ENCODE assay signal across 1 cellular context in the genomic region with DNA sequence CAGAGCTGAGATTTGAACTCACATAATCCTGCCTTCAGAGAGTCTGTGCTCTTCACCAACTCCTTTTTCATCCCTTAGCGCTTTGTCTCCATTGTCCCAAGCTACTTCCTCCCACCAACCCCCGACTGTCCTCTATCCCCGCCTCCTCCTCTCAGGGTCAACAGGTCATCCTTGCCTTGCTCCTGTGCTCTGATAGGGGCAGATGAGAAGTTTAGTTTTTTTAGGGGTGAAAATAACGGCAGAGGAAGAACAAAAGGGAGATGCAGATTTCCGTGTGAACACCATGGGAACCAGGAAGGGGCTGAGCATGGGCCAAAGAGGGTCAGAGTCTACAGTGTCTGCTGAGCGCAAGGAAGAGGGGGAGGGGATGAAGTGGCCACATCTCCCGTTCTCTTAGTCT.
A peak's percentile ranks its signal among the peaks of the same experiment; 100 is the strongest.
TF ChIP-seq lines count a peak whose summit lies in the region.

No MANE protein-coding gene starts in this region.

TF ChIP-seq in K562, 482 proteins besides CTCF, POLR2A, EP300 and RAD21 (continued from another document and continues in another):
- TF ChIP-seq, protein P1, sequence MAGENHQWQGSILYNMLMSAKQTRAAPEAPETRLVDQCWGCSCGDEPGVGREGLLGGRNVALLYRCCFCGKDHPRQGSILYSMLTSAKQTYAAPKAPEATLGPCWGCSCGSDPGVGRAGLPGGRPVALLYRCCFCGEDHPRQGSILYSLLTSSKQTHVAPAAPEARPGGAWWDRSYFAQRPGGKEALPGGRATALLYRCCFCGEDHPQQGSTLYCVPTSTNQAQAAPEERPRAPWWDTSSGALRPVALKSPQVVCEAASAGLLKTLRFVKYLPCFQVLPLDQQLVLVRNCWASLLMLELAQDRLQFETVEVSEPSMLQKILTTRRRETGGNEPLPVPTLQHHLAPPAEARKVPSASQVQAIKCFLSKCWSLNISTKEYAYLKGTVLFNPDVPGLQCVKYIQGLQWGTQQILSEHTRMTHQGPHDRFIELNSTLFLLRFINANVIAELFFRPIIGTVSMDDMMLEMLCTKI (IDR thresholded peaks at IDR 0.05; ENCODE audit: partially characterized antibody), result no peak
- no peak for TF ChIP-seq NR4A1 (CRISPR knock-in tag; IDR thresholded peaks at IDR 0.05)
- no peak for TF ChIP-seq NR4A1 (tag; IDR thresholded peaks at IDR 0.05)
- TF ChIP-seq, protein P2, sequence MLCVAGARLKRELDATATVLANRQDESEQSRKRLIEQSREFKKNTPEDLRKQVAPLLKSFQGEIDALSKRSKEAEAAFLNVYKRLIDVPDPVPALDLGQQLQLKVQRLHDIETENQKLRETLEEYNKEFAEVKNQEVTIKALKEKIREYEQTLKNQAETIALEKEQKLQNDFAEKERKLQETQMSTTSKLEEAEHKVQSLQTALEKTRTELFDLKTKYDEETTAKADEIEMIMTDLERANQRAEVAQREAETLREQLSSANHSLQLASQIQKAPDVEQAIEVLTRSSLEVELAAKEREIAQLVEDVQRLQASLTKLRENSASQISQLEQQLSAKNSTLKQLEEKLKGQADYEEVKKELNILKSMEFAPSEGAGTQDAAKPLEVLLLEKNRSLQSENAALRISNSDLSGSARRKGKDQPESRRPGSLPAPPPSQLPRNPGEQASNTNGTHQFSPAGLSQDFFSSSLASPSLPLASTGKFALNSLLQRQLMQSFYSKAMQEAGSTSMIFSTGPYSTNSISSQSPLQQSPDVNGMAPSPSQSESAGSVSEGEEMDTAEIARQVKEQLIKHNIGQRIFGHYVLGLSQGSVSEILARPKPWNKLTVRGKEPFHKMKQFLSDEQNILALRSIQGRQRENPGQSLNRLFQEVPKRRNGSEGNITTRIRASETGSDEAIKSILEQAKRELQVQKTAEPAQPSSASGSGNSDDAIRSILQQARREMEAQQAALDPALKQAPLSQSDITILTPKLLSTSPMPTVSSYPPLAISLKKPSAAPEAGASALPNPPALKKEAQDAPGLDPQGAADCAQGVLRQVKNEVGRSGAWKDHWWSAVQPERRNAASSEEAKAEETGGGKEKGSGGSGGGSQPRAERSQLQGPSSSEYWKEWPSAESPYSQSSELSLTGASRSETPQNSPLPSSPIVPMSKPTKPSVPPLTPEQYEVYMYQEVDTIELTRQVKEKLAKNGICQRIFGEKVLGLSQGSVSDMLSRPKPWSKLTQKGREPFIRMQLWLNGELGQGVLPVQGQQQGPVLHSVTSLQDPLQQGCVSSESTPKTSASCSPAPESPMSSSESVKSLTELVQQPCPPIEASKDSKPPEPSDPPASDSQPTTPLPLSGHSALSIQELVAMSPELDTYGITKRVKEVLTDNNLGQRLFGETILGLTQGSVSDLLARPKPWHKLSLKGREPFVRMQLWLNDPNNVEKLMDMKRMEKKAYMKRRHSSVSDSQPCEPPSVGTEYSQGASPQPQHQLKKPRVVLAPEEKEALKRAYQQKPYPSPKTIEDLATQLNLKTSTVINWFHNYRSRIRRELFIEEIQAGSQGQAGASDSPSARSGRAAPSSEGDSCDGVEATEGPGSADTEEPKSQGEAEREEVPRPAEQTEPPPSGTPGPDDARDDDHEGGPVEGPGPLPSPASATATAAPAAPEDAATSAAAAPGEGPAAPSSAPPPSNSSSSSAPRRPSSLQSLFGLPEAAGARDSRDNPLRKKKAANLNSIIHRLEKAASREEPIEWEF (CRISPR knock-in tag; IDR thresholded peaks at IDR 0.05), result no peak
- TF ChIP-seq EZH2 (IDR thresholded peaks at IDR 0.05; ENCODE audit: borderline replicate concordance, low read depth, low read length), result no peak
- TF ChIP-seq TAF15 (IDR thresholded peaks at IDR 0.05; ENCODE audit: low read depth, low read length), result no peak
- TF ChIP-seq POLR2AphosphoS5 (IDR thresholded peaks at IDR 0.05; ENCODE audit: control insufficient read depth, insufficient read depth, low read depth, low read length), result 0 out of 2 replicates have a peak, but pooled peaks have one; percentile 15
- no peak for TF ChIP-seq ZKSCAN8 (CRISPR knock-in tag; IDR thresholded peaks at IDR 0.05)
- TF ChIP-seq NFE2 (IDR thresholded peaks at IDR 0.05; ENCODE audit: low read depth), result no peak
- TF ChIP-seq, protein P3, sequence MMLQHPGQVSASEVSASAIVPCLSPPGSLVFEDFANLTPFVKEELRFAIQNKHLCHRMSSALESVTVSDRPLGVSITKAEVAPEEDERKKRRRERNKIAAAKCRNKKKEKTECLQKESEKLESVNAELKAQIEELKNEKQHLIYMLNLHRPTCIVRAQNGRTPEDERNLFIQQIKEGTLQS (IDR thresholded peaks at IDR 0.05), result no peak
- TF ChIP-seq, protein P3 (CRISPR knock-in tag; conservative IDR thresholded peaks at IDR 0.05), result no peak
- TF ChIP-seq HSF4 (CRISPR knock-in tag; IDR thresholded peaks at IDR 0.05; ENCODE audit: borderline replicate concordance), result no peak
- no peak for TF ChIP-seq ZNF41 (CRISPR knock-in tag; conservative IDR thresholded peaks at IDR 0.05)
- TF ChIP-seq, protein P4, sequence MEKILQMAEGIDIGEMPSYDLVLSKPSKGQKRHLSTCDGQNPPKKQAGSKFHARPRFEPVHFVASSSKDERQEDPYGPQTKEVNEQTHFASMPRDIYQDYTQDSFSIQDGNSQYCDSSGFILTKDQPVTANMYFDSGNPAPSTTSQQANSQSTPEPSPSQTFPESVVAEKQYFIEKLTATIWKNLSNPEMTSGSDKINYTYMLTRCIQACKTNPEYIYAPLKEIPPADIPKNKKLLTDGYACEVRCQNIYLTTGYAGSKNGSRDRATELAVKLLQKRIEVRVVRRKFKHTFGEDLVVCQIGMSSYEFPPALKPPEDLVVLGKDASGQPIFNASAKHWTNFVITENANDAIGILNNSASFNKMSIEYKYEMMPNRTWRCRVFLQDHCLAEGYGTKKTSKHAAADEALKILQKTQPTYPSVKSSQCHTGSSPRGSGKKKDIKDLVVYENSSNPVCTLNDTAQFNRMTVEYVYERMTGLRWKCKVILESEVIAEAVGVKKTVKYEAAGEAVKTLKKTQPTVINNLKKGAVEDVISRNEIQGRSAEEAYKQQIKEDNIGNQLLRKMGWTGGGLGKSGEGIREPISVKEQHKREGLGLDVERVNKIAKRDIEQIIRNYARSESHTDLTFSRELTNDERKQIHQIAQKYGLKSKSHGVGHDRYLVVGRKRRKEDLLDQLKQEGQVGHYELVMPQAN (IDR thresholded peaks at IDR 0.05; ENCODE audit: borderline replicate concordance), result no peak
- no peak for TF ChIP-seq ZBTB8A (IDR thresholded peaks at IDR 0.05; ENCODE audit: partially characterized antibody)
- TF ChIP-seq, protein P5, sequence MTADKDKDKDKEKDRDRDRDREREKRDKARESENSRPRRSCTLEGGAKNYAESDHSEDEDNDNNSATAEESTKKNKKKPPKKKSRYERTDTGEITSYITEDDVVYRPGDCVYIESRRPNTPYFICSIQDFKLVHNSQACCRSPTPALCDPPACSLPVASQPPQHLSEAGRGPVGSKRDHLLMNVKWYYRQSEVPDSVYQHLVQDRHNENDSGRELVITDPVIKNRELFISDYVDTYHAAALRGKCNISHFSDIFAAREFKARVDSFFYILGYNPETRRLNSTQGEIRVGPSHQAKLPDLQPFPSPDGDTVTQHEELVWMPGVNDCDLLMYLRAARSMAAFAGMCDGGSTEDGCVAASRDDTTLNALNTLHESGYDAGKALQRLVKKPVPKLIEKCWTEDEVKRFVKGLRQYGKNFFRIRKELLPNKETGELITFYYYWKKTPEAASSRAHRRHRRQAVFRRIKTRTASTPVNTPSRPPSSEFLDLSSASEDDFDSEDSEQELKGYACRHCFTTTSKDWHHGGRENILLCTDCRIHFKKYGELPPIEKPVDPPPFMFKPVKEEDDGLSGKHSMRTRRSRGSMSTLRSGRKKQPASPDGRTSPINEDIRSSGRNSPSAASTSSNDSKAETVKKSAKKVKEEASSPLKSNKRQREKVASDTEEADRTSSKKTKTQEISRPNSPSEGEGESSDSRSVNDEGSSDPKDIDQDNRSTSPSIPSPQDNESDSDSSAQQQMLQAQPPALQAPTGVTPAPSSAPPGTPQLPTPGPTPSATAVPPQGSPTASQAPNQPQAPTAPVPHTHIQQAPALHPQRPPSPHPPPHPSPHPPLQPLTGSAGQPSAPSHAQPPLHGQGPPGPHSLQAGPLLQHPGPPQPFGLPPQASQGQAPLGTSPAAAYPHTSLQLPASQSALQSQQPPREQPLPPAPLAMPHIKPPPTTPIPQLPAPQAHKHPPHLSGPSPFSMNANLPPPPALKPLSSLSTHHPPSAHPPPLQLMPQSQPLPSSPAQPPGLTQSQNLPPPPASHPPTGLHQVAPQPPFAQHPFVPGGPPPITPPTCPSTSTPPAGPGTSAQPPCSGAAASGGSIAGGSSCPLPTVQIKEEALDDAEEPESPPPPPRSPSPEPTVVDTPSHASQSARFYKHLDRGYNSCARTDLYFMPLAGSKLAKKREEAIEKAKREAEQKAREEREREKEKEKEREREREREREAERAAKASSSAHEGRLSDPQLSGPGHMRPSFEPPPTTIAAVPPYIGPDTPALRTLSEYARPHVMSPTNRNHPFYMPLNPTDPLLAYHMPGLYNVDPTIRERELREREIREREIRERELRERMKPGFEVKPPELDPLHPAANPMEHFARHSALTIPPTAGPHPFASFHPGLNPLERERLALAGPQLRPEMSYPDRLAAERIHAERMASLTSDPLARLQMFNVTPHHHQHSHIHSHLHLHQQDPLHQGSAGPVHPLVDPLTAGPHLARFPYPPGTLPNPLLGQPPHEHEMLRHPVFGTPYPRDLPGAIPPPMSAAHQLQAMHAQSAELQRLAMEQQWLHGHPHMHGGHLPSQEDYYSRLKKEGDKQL (CRISPR knock-in tag; IDR thresholded peaks at IDR 0.05; ENCODE audit: borderline replicate concordance), result no peak
- TF ChIP-seq RBM34 (IDR thresholded peaks at IDR 0.05; ENCODE audit: borderline replicate concordance, insufficient read depth, low read length), result no peak
- no peak for TF ChIP-seq SRSF7 (optimal IDR thresholded peaks at IDR 0.05; ENCODE audit: low read depth, low read length)
- TF ChIP-seq ZFP36 (IDR thresholded peaks at IDR 0.05; ENCODE audit: low read depth, low read length, partially characterized antibody), result no peak
- no peak for TF ChIP-seq ZFX (CRISPR knock-in tag; IDR thresholded peaks at IDR 0.05)
- TF ChIP-seq, protein P6, sequence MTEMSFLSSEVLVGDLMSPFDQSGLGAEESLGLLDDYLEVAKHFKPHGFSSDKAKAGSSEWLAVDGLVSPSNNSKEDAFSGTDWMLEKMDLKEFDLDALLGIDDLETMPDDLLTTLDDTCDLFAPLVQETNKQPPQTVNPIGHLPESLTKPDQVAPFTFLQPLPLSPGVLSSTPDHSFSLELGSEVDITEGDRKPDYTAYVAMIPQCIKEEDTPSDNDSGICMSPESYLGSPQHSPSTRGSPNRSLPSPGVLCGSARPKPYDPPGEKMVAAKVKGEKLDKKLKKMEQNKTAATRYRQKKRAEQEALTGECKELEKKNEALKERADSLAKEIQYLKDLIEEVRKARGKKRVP (CRISPR knock-in tag; IDR thresholded peaks at IDR 0.05), result no peak
- no peak for TF ChIP-seq NONO (IDR thresholded peaks at IDR 0.05; ENCODE audit: low read depth in 2 of 2, low read length in 1 of 2)
- TF ChIP-seq BRCA1 (IDR thresholded peaks at IDR 0.05), result no peak
- no peak for TF ChIP-seq BRCA1 (CRISPR knock-in tag; IDR thresholded peaks at IDR 0.05)
- TF ChIP-seq HDGF (IDR thresholded peaks at IDR 0.05), result no peak
- TF ChIP-seq FIP1L1 (IDR thresholded peaks at IDR 0.05; ENCODE audit: low read depth, low read length, poor library complexity, severe bottlenecking), result no peak
- TF ChIP-seq HIVEP1 (CRISPR knock-in tag; IDR thresholded peaks at IDR 0.05), result no peak
- TF ChIP-seq, protein P7, sequence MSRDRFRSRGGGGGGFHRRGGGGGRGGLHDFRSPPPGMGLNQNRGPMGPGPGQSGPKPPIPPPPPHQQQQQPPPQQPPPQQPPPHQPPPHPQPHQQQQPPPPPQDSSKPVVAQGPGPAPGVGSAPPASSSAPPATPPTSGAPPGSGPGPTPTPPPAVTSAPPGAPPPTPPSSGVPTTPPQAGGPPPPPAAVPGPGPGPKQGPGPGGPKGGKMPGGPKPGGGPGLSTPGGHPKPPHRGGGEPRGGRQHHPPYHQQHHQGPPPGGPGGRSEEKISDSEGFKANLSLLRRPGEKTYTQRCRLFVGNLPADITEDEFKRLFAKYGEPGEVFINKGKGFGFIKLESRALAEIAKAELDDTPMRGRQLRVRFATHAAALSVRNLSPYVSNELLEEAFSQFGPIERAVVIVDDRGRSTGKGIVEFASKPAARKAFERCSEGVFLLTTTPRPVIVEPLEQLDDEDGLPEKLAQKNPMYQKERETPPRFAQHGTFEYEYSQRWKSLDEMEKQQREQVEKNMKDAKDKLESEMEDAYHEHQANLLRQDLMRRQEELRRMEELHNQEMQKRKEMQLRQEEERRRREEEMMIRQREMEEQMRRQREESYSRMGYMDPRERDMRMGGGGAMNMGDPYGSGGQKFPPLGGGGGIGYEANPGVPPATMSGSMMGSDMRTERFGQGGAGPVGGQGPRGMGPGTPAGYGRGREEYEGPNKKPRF (IDR thresholded peaks at IDR 0.05; ENCODE audit: low read depth, low read length), result no peak
- TF ChIP-seq, protein P8, sequence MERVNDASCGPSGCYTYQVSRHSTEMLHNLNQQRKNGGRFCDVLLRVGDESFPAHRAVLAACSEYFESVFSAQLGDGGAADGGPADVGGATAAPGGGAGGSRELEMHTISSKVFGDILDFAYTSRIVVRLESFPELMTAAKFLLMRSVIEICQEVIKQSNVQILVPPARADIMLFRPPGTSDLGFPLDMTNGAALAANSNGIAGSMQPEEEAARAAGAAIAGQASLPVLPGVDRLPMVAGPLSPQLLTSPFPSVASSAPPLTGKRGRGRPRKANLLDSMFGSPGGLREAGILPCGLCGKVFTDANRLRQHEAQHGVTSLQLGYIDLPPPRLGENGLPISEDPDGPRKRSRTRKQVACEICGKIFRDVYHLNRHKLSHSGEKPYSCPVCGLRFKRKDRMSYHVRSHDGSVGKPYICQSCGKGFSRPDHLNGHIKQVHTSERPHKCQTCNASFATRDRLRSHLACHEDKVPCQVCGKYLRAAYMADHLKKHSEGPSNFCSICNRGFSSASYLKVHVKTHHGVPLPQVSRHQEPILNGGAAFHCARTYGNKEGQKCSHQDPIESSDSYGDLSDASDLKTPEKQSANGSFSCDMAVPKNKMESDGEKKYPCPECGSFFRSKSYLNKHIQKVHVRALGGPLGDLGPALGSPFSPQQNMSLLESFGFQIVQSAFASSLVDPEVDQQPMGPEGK (CRISPR knock-in tag; IDR thresholded peaks at IDR 0.05; ENCODE audit: borderline replicate concordance), result no peak
- no peak for TF ChIP-seq HEY1 (CRISPR knock-in tag; IDR thresholded peaks at IDR 0.05; ENCODE audit: borderline replicate concordance)
- TF ChIP-seq TRIM24 (IDR thresholded peaks at IDR 0.05), result peak in 1 of 2 experiments; percentile 24; a peak in 1 of 4 replicates
- TF ChIP-seq MYBL2 (IDR thresholded peaks at IDR 0.05; ENCODE audit: low read depth), result no peak
- no peak for TF ChIP-seq MYBL2 (CRISPR knock-in tag; IDR thresholded peaks at IDR 0.05; ENCODE audit: borderline replicate concordance)
- TF ChIP-seq PPARD (CRISPR knock-in tag; IDR thresholded peaks at IDR 0.05), result no peak
- TF ChIP-seq ZNF175 (CRISPR knock-in tag; IDR thresholded peaks at IDR 0.05; ENCODE audit: low read depth), result no peak
- TF ChIP-seq SRSF9 (IDR thresholded peaks at IDR 0.05; ENCODE audit: borderline replicate concordance, low read depth, low read length), result no peak
- TF ChIP-seq, protein P9, sequence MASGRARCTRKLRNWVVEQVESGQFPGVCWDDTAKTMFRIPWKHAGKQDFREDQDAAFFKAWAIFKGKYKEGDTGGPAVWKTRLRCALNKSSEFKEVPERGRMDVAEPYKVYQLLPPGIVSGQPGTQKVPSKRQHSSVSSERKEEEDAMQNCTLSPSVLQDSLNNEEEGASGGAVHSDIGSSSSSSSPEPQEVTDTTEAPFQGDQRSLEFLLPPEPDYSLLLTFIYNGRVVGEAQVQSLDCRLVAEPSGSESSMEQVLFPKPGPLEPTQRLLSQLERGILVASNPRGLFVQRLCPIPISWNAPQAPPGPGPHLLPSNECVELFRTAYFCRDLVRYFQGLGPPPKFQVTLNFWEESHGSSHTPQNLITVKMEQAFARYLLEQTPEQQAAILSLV (tag; IDR thresholded peaks at IDR 0.05), result no peak
- TF ChIP-seq NFE2L1 (tag; IDR thresholded peaks at IDR 0.05; ENCODE audit: borderline replicate concordance, low read depth), result no peak
